In genomic region chr11:74683279-74683871, GRCh38 we compare ENCODE assay signal across 10 cellular contexts. TPM values are rescaled to one million over a fixed set of nuclear protein-coding genes. Genes with fewer than 3 reads are reported as not detected.
DNase-seq lines count a peak whose midpoint lies in the region; ATAC-seq, FAIRE-seq and TF ChIP-seq lines count a peak whose summit lies in the region.
"Had no signal": no experiment of that assay in that cellular context is flagged by ENCODE, and none has a peak within 500 bp of the region (broad histone marks: within the 10 kb centered on the region; RNA-seq: fewer than 3 reads in every experiment).

No MANE protein-coding gene starts in this region.

- peak overlapping the region; percentile 25 for H3K4me3 Mint-ChIP-seq in activated naive CD8-positive, alpha-beta T cell treated with anti-CD3 and anti-CD28 coated beads, Interleukin-2, amount 10 ng/mL, durations not matched to agents 7 days and 5 days
- no peak overlapping the region for H3K4me3 Mint-ChIP-seq in activated naive CD8-positive, alpha-beta T cell treated with anti-CD3 and anti-CD28 coated beads for 36 hours
- H3K4me3 Mint-ChIP-seq in CD4-positive, alpha-beta memory T cell, result peak overlapping the region in 2 of 8 donors; percentile 8 to 51

- no peak for TF ChIP-seq POLR2A in vagina (IDR thresholded peaks at IDR 0.05)

- intact Hi-C loops in vagina (cut with DNase I), result no loop called here
- intact Hi-C loops in CD4-positive, alpha-beta memory T cell (cut with micrococcal nuclease), result no loop called here

- peak overlapping the region; percentile 24 for H3K4me3 ChIP-seq in fibroblast of mammary gland (ENCODE audit: control insufficient read depth, low read depth, low read length)
- peak overlapping the region; percentile 34 to 43 for H3K4me3 ChIP-seq in vagina
- H3K4me3 ChIP-seq in CD4-positive, alpha-beta memory T cell (ENCODE audit: low read length in 2 of 2), result no peak overlapping the region

- no peak for ATAC-seq in activated naive CD8-positive, alpha-beta T cell treated with anti-CD3 and anti-CD28 coated beads, Interleukin-2, amount 10 ng/mL, durations not matched to agents 7 days and 5 days (ENCODE audit: low read depth)

- H3K36me3 Mint-ChIP-seq in activated naive CD8-positive, alpha-beta T cell treated with anti-CD3 and anti-CD28 coated beads, Interleukin-2, amount 10 ng/mL, durations not matched to agents 7 days and 5 days, result no peaks in the 10 kb centered on the region
- H3K36me3 Mint-ChIP-seq in activated naive CD8-positive, alpha-beta T cell treated with anti-CD3 and anti-CD28 coated beads for 36 hours, result no peaks in the 10 kb centered on the region
- no peaks in the 10 kb centered on the region for H3K36me3 Mint-ChIP-seq in CD4-positive, alpha-beta memory T cell

- H3K4me1 Mint-ChIP-seq in activated naive CD8-positive, alpha-beta T cell treated with anti-CD3 and anti-CD28 coated beads, Interleukin-2, amount 10 ng/mL, durations not matched to agents 7 days and 5 days, result peaks cover 4% of the 10 kb centered on the region
- H3K4me1 Mint-ChIP-seq in activated naive CD8-positive, alpha-beta T cell treated with anti-CD3 and anti-CD28 coated beads for 36 hours, result no peaks in the 10 kb centered on the region
- H3K4me1 Mint-ChIP-seq in CD4-positive, alpha-beta memory T cell, result peaks cover 0 to 2% (median 0%) of the 10 kb centered on the region in 4 donors

- H3K36me3 ChIP-seq in vagina, result no peaks in the 10 kb centered on the region
- H3K36me3 ChIP-seq in CD4-positive, alpha-beta memory T cell (ENCODE audit: insufficient read depth, low read length), result no peaks in the 10 kb centered on the region

- H3K9me3 Mint-ChIP-seq in activated naive CD8-positive, alpha-beta T cell treated with anti-CD3 and anti-CD28 coated beads, Interleukin-2, amount 10 ng/mL, durations not matched to agents 7 days and 5 days, result peaks cover 2% of the 10 kb centered on the region
- no peaks in the 10 kb centered on the region for H3K9me3 Mint-ChIP-seq in activated naive CD8-positive, alpha-beta T cell treated with anti-CD3 and anti-CD28 coated beads for 36 hours
- no peaks in the 10 kb centered on the region for H3K9me3 Mint-ChIP-seq in CD4-positive, alpha-beta memory T cell

- H3K9me3 ChIP-seq in vagina, result no peaks in the 10 kb centered on the region
- H3K9me3 ChIP-seq in CD4-positive, alpha-beta memory T cell (ENCODE audit: control insufficient read depth in 1 of 2, low read length in 2 of 2), result no peaks in the 10 kb centered on the region

- no peak overlapping the region for H3K27ac Mint-ChIP-seq in activated naive CD8-positive, alpha-beta T cell treated with anti-CD3 and anti-CD28 coated beads, Interleukin-2, amount 10 ng/mL, durations not matched to agents 7 days and 5 days
- no peak overlapping the region for H3K27ac Mint-ChIP-seq in activated naive CD8-positive, alpha-beta T cell treated with anti-CD3 and anti-CD28 coated beads for 36 hours
- H3K27ac Mint-ChIP-seq in CD4-positive, alpha-beta memory T cell, result no peak overlapping the region

- peak; percentile 36 for DNase-seq in activated naive CD8-positive, alpha-beta T cell treated with anti-CD3 and anti-CD28 coated beads, Interleukin-2, amount 10 ng/mL, durations not matched to agents 7 days and 5 days
- no peak for DNase-seq in activated naive CD8-positive, alpha-beta T cell treated with anti-CD3 and anti-CD28 coated beads for 36 hours
- no peak for DNase-seq in fibroblast of mammary gland (ENCODE audit: low read depth)
- DNase-seq in middle frontal gyrus (ENCODE audit: extremely low spot score, low spot score), result peak; percentile 63
- DNase-seq in vagina (ENCODE audit: extremely low spot score in 2 of 2), result no peak
- no peak for DNase-seq in CD4-positive, alpha-beta memory T cell
- DNase-seq in urothelium cell line (ENCODE audit: low spot score), result no peak
- no peak for DNase-seq in NCI-H345 treated with DMSO at 0.1 percent for 48 hours (lab: John Stamatoyannopoulos, UW; ENCODE audit: unreplicated experiment)
- DNase-seq: DND-41 had no signal

- no peaks in the 10 kb centered on the region for H3K27me3 ChIP-seq in vagina
- peaks cover 5% of the 10 kb centered on the region for H3K27me3 ChIP-seq in CD4-positive, alpha-beta memory T cell (ENCODE audit: insufficient read depth, low read length)

- H3K27ac ChIP-seq in vagina, result peak overlapping the region; percentile 73
- H3K27ac ChIP-seq in CD4-positive, alpha-beta memory T cell (ENCODE audit: low read depth, low read length), result no peak overlapping the region

- H3K4me1 ChIP-seq in vagina, result peaks cover 27% of the 10 kb centered on the region
- H3K4me1 ChIP-seq in CD4-positive, alpha-beta memory T cell (ENCODE audit: insufficient read depth, low read length), result no peaks in the 10 kb centered on the region

- TF ChIP-seq CTCF in fibroblast of mammary gland (conservative IDR thresholded peaks at IDR 0.05; ENCODE audit: control insufficient read depth, insufficient read depth, low read depth, low read length), result peak; percentile 47
- TF ChIP-seq CTCF in vagina (IDR thresholded peaks at IDR 0.05), result no peak

- FAIRE-seq in urothelium cell line (lab: Jason Lieb, UNC), result no peak

- POLR2A ChIA-PET in activated naive CD8-positive, alpha-beta T cell treated with anti-CD3 and anti-CD28 coated beads, Interleukin-2, amount 10 ng/mL, durations not matched to agents 7 days and 5 days (lab: Charles Lee), result no interaction called here
- POLR2A ChIA-PET in CD4-positive, alpha-beta memory T cell (lab: Charles Lee; ENCODE audit: partially characterized antibody), result no interaction called here

- H3K27me3 Mint-ChIP-seq in activated naive CD8-positive, alpha-beta T cell treated with anti-CD3 and anti-CD28 coated beads, Interleukin-2, amount 10 ng/mL, durations not matched to agents 7 days and 5 days, result peaks cover 21% of the 10 kb centered on the region
- peaks cover 32% of the 10 kb centered on the region for H3K27me3 Mint-ChIP-seq in activated naive CD8-positive, alpha-beta T cell treated with anti-CD3 and anti-CD28 coated beads for 36 hours
- peaks cover 17 to 18% of the 10 kb centered on the region in 2 donors for H3K27me3 Mint-ChIP-seq in CD4-positive, alpha-beta memory T cell

- CTCF ChIA-PET in CD4-positive, alpha-beta memory T cell (lab: Charles Lee; ENCODE audit: partially characterized antibody), result interaction anchor here (2.2 kb wide), 1 partner anchor 18 kb away, joined by 8 read pairs; no protein-coding TSS in a partner anchor

RNA-seq across cellular contexts. Expression of gene CHRDL2, which starts 47.9 kb away (rescaled TPM):
- not detected for total RNA-seq in activated naive CD8-positive, alpha-beta T cell treated with anti-CD3 and anti-CD28 coated beads, Interleukin-2, amount 10 ng/mL, durations not matched to agents 7 days and 5 days
- not detected for total RNA-seq in activated naive CD8-positive, alpha-beta T cell treated with anti-CD3 and anti-CD28 coated beads for 36 hours
- total RNA-seq in vagina, result 3.7 TPM
- total RNA-seq in CD4-positive, alpha-beta memory T cell, result not detected
- not detected for polyA plus RNA-seq in CD4-positive, alpha-beta memory T cell
- total RNA-seq: RPMI7951 had no signal

Comparison
In these comparisons a context has a peak if more than half of its experiments do, and no peak if none do; other contexts are left out.
1. DNase-seq: peak in activated naive CD8-positive, alpha-beta T cell treated with anti-CD3 and anti-CD28 coated beads, Interleukin-2, amount 10 ng/mL, durations not matched to agents 7 days and 5 days (single experiment) and middle frontal gyrus (single experiment); none in activated naive CD8-positive, alpha-beta T cell treated with anti-CD3 and anti-CD28 coated beads for 36 hours (single experiment), fibroblast of mammary gland (single experiment), vagina (0 of 2), CD4-positive, alpha-beta memory T cell (0 of 5), urothelium cell line (single experiment) and NCI-H345 treated with DMSO at 0.1 percent for 48 hours (single experiment).
2. H3K4me3 ChIP-seq: peak in fibroblast of mammary gland (single experiment) and vagina (2 of 2); none in CD4-positive, alpha-beta memory T cell (0 of 2).